In the genomic region with DNA sequence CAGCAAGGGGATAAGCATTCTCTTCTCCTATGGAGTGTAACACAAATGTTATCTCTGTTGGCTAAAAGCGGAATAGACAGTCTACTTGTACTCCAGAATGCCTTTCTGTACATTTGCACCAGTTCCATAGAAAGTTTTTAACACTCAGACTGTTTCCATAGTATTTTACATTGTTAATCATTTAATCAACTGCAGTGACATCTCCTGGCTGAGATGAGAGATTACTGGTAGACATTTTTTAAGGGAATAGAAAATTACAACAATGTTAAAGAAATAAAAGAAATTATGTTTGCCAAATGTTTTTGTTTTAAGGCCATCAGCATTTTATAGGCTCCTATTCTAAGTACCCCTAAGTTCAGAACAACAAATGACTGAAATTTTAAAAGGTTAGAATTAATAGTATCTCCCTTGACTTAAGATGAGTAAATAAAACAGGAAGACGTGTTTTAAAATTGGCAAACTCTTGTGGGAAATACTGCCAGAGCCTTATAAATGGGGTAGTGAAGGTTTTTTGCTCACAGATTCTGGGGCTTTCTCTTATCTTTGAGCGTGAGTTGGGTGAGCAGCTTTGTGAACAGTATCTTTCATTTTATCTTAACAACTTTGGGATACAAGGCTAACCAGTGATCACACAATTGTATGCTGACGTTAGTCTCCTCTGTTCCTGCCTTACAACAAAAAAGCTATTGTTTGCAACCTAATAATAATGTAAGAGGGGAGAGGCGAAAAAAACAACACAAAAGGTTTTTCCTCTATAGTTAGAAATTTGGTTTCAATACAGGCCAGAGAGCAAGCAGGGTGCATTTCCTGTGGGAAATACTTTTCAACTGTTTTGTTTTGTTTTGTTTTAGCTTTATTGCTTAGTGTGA, we compare ENCODE assay signal across 11 cellular contexts.
DNase-seq lines count a peak whose midpoint lies in the region; TF ChIP-seq lines count a peak whose summit lies in the region.
"Had no signal": no experiment of that assay in that cellular context is flagged by ENCODE, and none has a peak within 500 bp of the region (broad histone marks: within the 10 kb centered on the region; RNA-seq: fewer than 3 reads in every experiment).

No MANE protein-coding gene starts in this region.

- peak; percentile 38 for TF ChIP-seq CTCF in AG09319 (IDR thresholded peaks at IDR 0.05; ENCODE audit: low read depth, low read length)
- peak; percentile 71 for TF ChIP-seq CTCF in LNCAP (IDR thresholded peaks at IDR 0.05)
- peak; percentile 45 for TF ChIP-seq CTCF in choroid plexus epithelial cell (conservative IDR thresholded peaks at IDR 0.05; ENCODE audit: low read depth, low read length)
- no peak for TF ChIP-seq CTCF in stomach (IDR thresholded peaks at IDR 0.05)

- H3K36me3 ChIP-seq in stomach: no peaks in the 10 kb centered on the region

- intact Hi-C loops in stomach (cut with DNase I; ENCODE audit: low total_unique reads): no loop called here

- H3K27me3 ChIP-seq in stomach: no peaks in the 10 kb centered on the region

- no peak overlapping the region for H3K27ac ChIP-seq in stomach

- no peak for TF ChIP-seq POLR2A in stomach (IDR thresholded peaks at IDR 0.05)

- DNase-seq in AG09319 (ENCODE audit: extremely low read depth, low read depth) (no peak), choroid plexus epithelial cell (ENCODE audit: low read depth) (peak; percentile 64), medulla oblongata (ENCODE audit: extremely low spot score) (peak; percentile 83), stomach (no peak), DMS79 treated with DMSO at 0.1 percent for 48 hours (lab: John Stamatoyannopoulos, UW) (no peak)
- DNase-seq in activated CD4-positive, alpha-beta T cell treated with anti-CD3 and anti-CD28 coated beads for 48 hours: no peak
- no peak for DNase-seq in effector CD8-positive, alpha-beta T cell (lab: John Stamatoyannopoulos, UW)
- DNase-seq: COR-L47; effector memory CD8-positive, alpha-beta T cell; T-cell had no signal

- WGBS in stomach, 5 donors: 25 to 38% (median 30%) methylated on average over 5 of the region's 5 CpGs

- H3K9me3 ChIP-seq in stomach: no peaks in the 10 kb centered on the region

- no peak for TF ChIP-seq EP300 in stomach (IDR thresholded peaks at IDR 0.05)

- peaks cover 0 to 31% (median 8%) of the 10 kb centered on the region in 4 donors for H3K4me1 ChIP-seq in stomach

- H3K4me3 ChIP-seq in choroid plexus epithelial cell (ENCODE audit: low read depth, low read length): no peak overlapping the region
- H3K4me3 ChIP-seq in stomach: no peak overlapping the region

Comparison
In these comparisons a context has a peak if more than half of its experiments do, and no peak if none do; other contexts are left out.
1. DNase-seq: peak in choroid plexus epithelial cell (single experiment) and medulla oblongata (single experiment); none in AG09319 (single experiment), stomach (single experiment), activated CD4-positive, alpha-beta T cell treated with anti-CD3 and anti-CD28 coated beads for 48 hours (single experiment), DMS79 treated with DMSO at 0.1 percent for 48 hours (single experiment) and effector CD8-positive, alpha-beta T cell (single experiment).
2. CTCF ChIP-seq: peak in AG09319 (single experiment), LNCAP (single experiment) and choroid plexus epithelial cell (single experiment); none in stomach (0 of 7).